ENCODE assay signal across 8 cellular contexts in the genomic region with DNA sequence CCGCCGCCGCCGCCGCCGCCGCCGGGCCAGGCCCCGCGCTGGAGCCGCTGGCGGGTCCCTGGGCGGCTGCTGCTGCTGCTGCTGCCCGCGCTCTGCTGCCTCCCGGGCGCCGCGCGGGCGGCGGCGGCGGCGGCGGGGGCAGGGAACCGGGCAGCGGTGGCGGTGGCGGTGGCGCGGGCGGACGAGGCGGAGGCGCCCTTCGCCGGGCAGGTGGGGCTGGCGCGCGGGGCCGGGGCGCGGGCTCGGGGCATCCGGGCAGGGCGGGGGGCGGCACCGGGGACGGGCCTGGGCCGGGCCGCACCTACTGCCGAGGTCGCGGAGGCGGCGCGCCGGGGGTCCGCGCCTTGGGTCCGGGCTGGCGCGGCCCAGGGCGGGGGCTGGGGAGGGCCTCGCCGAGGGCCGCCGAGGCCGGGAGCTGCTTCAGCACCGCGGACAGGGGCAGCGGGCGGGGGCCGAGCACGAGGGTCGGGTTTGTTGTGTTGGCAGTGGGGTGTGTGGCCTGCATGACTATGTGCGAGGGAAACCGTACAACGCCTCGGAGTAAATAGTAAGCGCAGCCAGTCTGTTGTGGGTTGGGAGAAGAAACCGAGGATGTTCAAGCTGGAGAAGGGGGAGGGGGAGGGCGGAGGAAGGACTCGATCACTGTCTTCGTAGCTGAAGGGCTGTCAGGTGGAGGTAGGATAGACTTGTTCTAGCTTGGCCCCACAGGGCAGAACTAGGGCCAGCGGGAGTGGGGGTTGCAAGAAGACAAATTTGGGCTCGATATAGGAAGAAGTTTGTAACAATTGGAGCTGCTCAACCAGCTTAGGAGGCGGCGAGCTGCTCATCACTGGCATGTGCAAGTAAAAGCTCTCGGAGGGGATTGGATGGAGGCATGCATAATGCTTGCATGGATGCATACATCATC. TPM values are rescaled to one million over a fixed set of nuclear protein-coding genes. Genes with fewer than 3 reads are reported as not detected.
DNase-seq lines count a peak whose midpoint lies in the region; ATAC-seq and TF ChIP-seq lines count a peak whose summit lies in the region.

No MANE protein-coding gene starts in this region.

- H3K27ac ChIP-seq in naive thymus-derived CD4-positive, alpha-beta T cell (ENCODE audit: low read depth, low read length): no peak overlapping the region
- H3K27ac ChIP-seq in subcutaneous abdominal adipose tissue (ENCODE audit: low read depth, low read length): no peak overlapping the region

- no peak overlapping the region for H3K27ac Mint-ChIP-seq in naive thymus-derived CD4-positive, alpha-beta T cell

- peaks cover 29 to 52% (median 38%) of the 10 kb centered on the region in 5 donors for H3K27me3 Mint-ChIP-seq in naive thymus-derived CD4-positive, alpha-beta T cell

- POLR2A ChIA-PET in naive thymus-derived CD4-positive, alpha-beta T cell (lab: Charles Lee): interaction anchor here (0.5 to 1.1 kb wide), 3 partner anchors 57 to 133 kb away, joined by 3 to 4 read pairs (median 3); no protein-coding TSS in a partner anchor

- CTCF ChIA-PET in naive thymus-derived CD4-positive, alpha-beta T cell (lab: Charles Lee): no interaction called here

- TF ChIP-seq CTCF in epithelial cell of esophagus (IDR thresholded peaks at IDR 0.05; ENCODE audit: insufficient read depth, low read depth, low read length, missing control alignments): no peak

- ATAC-seq in naive thymus-derived CD4-positive, alpha-beta T cell: peak; percentile 77
- ATAC-seq in HG03520 (IDR thresholded peaks at IDR 0.05; ENCODE audit: unreplicated experiment): no peak
- ATAC-seq in GM19397 (IDR thresholded peaks at IDR 0.05; ENCODE audit: unreplicated experiment): no peak

- H3K9me3 ChIP-seq in naive thymus-derived CD4-positive, alpha-beta T cell (ENCODE audit: control insufficient read depth in 2 of 3, low read length in 3 of 3): no peaks in the 10 kb centered on the region
- no peaks in the 10 kb centered on the region for H3K9me3 ChIP-seq in subcutaneous abdominal adipose tissue (ENCODE audit: control insufficient read depth in 5 of 5, low read length in 5 of 5)

- no peaks in the 10 kb centered on the region for H3K4me1 ChIP-seq in naive thymus-derived CD4-positive, alpha-beta T cell (ENCODE audit: control insufficient read depth in 2 of 2, insufficient read depth in 2 of 2, low read length in 2 of 2)
- peaks cover 0 to 18% (median 10%) of the 10 kb centered on the region in 5 donors for H3K4me1 ChIP-seq in subcutaneous abdominal adipose tissue (ENCODE audit: control insufficient read depth in 5 of 5, insufficient read depth in 5 of 5, low read length in 5 of 5)

- DNase-seq in GDM1 (lab: John Stamatoyannopoulos, UW) (peak; percentile 17), NCI-H2227 (lab: John Stamatoyannopoulos, UW; ENCODE audit: unreplicated experiment) (peak; percentile 73), activated T-cell treated with anti-CD3 and anti-CD28 coated beads for 24 hours (ENCODE audit: low read depth) (peak; percentile 21), epithelial cell of esophagus (ENCODE audit: low read depth) (peak; percentile 45)
- DNase-seq in naive thymus-derived CD4-positive, alpha-beta T cell: peak in 8 of 9 donors; percentile 18 to 69 (median 34)

- H3K4me1 Mint-ChIP-seq in naive thymus-derived CD4-positive, alpha-beta T cell: peaks cover 5 to 16% (median 13%) of the 10 kb centered on the region in 7 donors

- H3K4me3 Mint-ChIP-seq in naive thymus-derived CD4-positive, alpha-beta T cell: peak overlapping the region; percentile 60 to 84 (median 78)

- no peak overlapping the region for H3K4me3 ChIP-seq in epithelial cell of esophagus (ENCODE audit: low read length)
- no peak overlapping the region for H3K4me3 ChIP-seq in naive thymus-derived CD4-positive, alpha-beta T cell (ENCODE audit: low read length)
- peak overlapping the region; percentile 36 to 54 (median 49) for H3K4me3 ChIP-seq in subcutaneous abdominal adipose tissue (ENCODE audit: low read depth in 1 of 5, low read length in 5 of 5)

- peaks cover 0 to 12% (median 1%) of the 10 kb centered on the region in 11 donors for H3K9me3 Mint-ChIP-seq in naive thymus-derived CD4-positive, alpha-beta T cell

- H3K36me3 Mint-ChIP-seq in naive thymus-derived CD4-positive, alpha-beta T cell: peaks cover 12 to 50% (median 31%) of the 10 kb centered on the region in 5 donors

- H3K9ac ChIP-seq in subcutaneous abdominal adipose tissue (ENCODE audit: low read length in 5 of 5): no peak overlapping the region

- H3K27me3 ChIP-seq in naive thymus-derived CD4-positive, alpha-beta T cell (ENCODE audit: control insufficient read depth in 2 of 2, insufficient read depth in 2 of 2, low read length in 2 of 2): peaks cover 3 to 6% of the 10 kb centered on the region in 2 donors
- no peaks in the 10 kb centered on the region for H3K27me3 ChIP-seq in subcutaneous abdominal adipose tissue (ENCODE audit: control insufficient read depth in 5 of 5, insufficient read depth in 4 of 5, low read length in 5 of 5)

- intact Hi-C loops in naive thymus-derived CD4-positive, alpha-beta T cell (cut with micrococcal nuclease): no loop called here

- no peaks in the 10 kb centered on the region for H3K36me3 ChIP-seq in naive thymus-derived CD4-positive, alpha-beta T cell (ENCODE audit: control insufficient read depth in 2 of 3, insufficient read depth in 3 of 3, low read length in 3 of 3)
- peaks cover 0 to 3% (median 0%) of the 10 kb centered on the region in 5 donors for H3K36me3 ChIP-seq in subcutaneous abdominal adipose tissue (ENCODE audit: control insufficient read depth in 5 of 5, insufficient read depth in 5 of 5, low read length in 5 of 5)

RNA-seq across cellular contexts. Expression of a gene that starts 0.5 kb away (rescaled TPM):
- total RNA-seq in naive thymus-derived CD4-positive, alpha-beta T cell: under 1 TPM in 1 of 5 experiments, not detected in 4; 0.07 TPM
- polyA plus RNA-seq in naive thymus-derived CD4-positive, alpha-beta T cell: under 1 TPM in 1 of 2 donors, not detected in 1; 0.08 TPM

RNA-seq across cellular contexts. Expression of a gene that starts 50.9 kb away (rescaled TPM):
- 10 to 100 TPM; 43.8 to 88.6 (median 69.4) TPM for total RNA-seq in naive thymus-derived CD4-positive, alpha-beta T cell
- polyA plus RNA-seq in naive thymus-derived CD4-positive, alpha-beta T cell: 10 to 100 TPM; 12.3 to 14.0 TPM

RNA-seq across cellular contexts. Expression of a gene that starts 55.2 kb away (rescaled TPM):
- 1 to 10 TPM in 1 of 5 experiments, under 1 TPM in 2, not detected in 2; 0.35 to 2.0 (median 0.60) TPM for total RNA-seq in naive thymus-derived CD4-positive, alpha-beta T cell
- polyA plus RNA-seq in naive thymus-derived CD4-positive, alpha-beta T cell: 1 to 10 TPM in 1 of 2 donors, under 1 TPM in 1; 0.87 to 1.3 TPM

RNA-seq across cellular contexts. Expression of a gene that starts 57.5 kb away (rescaled TPM):
- total RNA-seq in naive thymus-derived CD4-positive, alpha-beta T cell: 100 to 1,000 TPM in 1 of 5 experiments, 10 to 100 TPM in 4; 35.4 to 117 (median 39.9) TPM
- polyA plus RNA-seq in naive thymus-derived CD4-positive, alpha-beta T cell: 100 to 1,000 TPM; 141 to 150 TPM

Comparison
In these comparisons a context has a peak if more than half of its experiments do, and no peak if none do; other contexts are left out.
1. DNase-seq: peak in every context shown above with its lines; median percentile 73 in NCI-H2227; 45 in epithelial cell of esophagus; 34 in naive thymus-derived CD4-positive, alpha-beta T cell; 21 in activated T-cell treated with anti-CD3 and anti-CD28 coated beads for 24 hours; 17 in GDM1.
2. H3K4me3 ChIP-seq: peak in subcutaneous abdominal adipose tissue (5 of 5); none in epithelial cell of esophagus (single experiment) and naive thymus-derived CD4-positive, alpha-beta T cell (single experiment).